Comparison of ENCODE assay signal across 29 cellular contexts in genomic region chrY:19053806-19054205, GRCh38.
"Had no signal": no experiment of that assay in that cellular context is flagged by ENCODE, and none has a peak within 500 bp of the region (broad histone marks: within the 10 kb centered on the region; RNA-seq: fewer than 3 reads in every experiment).

No MANE protein-coding gene starts in this region.

- H3K27me3 Mint-ChIP-seq: progenitor cell of endocrine pancreas; stimulated activated naive B cell treated with anti-CD40 and anti-IgM and Interleukin-4, amounts not matched to agents 10 μg/mL and 1 μg/mL and 100 μg/mL, for 72 hours; stimulated activated naive CD8-positive, alpha-beta T cell treated with anti-CD3 and anti-CD28 coated beads, Interleukin-15, Interleukin-2, amounts not matched to agents 100 ng/mL and 50 ng/mL, for 24 hours; type B pancreatic cell had no signal

- H3K9me3 ChIP-seq: ovary, psoas muscle, right lobe of liver, sigmoid colon, suprapubic skin, testis, tibial artery, transverse colon, upper lobe of right lung, uterus had no signal

- H3K4me1 ChIP-seq: neural progenitor cell, parathyroid adenoma, psoas muscle, right lobe of liver, suprapubic skin, testis, transverse colon, upper lobe of right lung, uterus had no signal

- H3K27me3 ChIP-seq: neural progenitor cell, ovary, right lobe of liver, sigmoid colon, suprapubic skin, testis, tibial artery, transverse colon, upper lobe of right lung, uterus had no signal

- H3K9me3 Mint-ChIP-seq: natural killer cell; nephron; neural progenitor cell; stimulated activated naive B cell treated with anti-CD40 and anti-IgM and Interleukin-4, amounts not matched to agents 10 μg/mL and 1 μg/mL and 100 μg/mL, for 72 hours; stimulated activated naive CD8-positive, alpha-beta T cell treated with anti-CD3 and anti-CD28 coated beads, Interleukin-15, Interleukin-2, amounts not matched to agents 100 ng/mL and 50 ng/mL, for 24 hours; type B pancreatic cell had no signal

- H3K27ac ChIP-seq: neural progenitor cell, ovary, parathyroid adenoma, psoas muscle, right lobe of liver, sigmoid colon, suprapubic skin, testis, tibial artery, transverse colon, upper lobe of right lung, uterus had no signal

- H3K27ac Mint-ChIP-seq: natural killer cell; nephron; neural progenitor cell; progenitor cell of endocrine pancreas; stimulated activated effector memory CD8-positive, alpha-beta T cell treated with anti-CD3 and anti-CD28 coated beads, Interleukin-12 subunit alpha, Interleukin-12 subunit beta, amount 100 ng/mL, for 72 hours; stimulated activated naive B cell treated with anti-CD40 and anti-IgM and Interleukin-4, amounts not matched to agents 10 μg/mL and 1 μg/mL and 100 μg/mL, for 72 hours; stimulated activated naive CD8-positive, alpha-beta T cell treated with anti-CD3 and anti-CD28 coated beads, Interleukin-15, Interleukin-2, amounts not matched to agents 100 ng/mL and 50 ng/mL, for 24 hours; type B pancreatic cell had no signal

- H3K4me3 ChIP-seq: neural progenitor cell, ovary, psoas muscle, right lobe of liver, sigmoid colon, suprapubic skin, testis, tibial artery, transverse colon, upper lobe of right lung, uterus had no signal

- H3K36me3 ChIP-seq: neural progenitor cell, ovary, right lobe of liver, sigmoid colon, suprapubic skin, tibial artery, transverse colon, upper lobe of right lung, uterus had no signal

- H3K4me3 Mint-ChIP-seq: natural killer cell; nephron; neural progenitor cell; stimulated activated effector memory CD8-positive, alpha-beta T cell treated with anti-CD3 and anti-CD28 coated beads, Interleukin-12 subunit alpha, Interleukin-12 subunit beta, amount 100 ng/mL, for 72 hours; stimulated activated naive B cell treated with anti-CD40 and anti-IgM and Interleukin-4, amounts not matched to agents 10 μg/mL and 1 μg/mL and 100 μg/mL, for 72 hours; stimulated activated naive CD8-positive, alpha-beta T cell treated with anti-CD3 and anti-CD28 coated beads, Interleukin-15, Interleukin-2, amounts not matched to agents 100 ng/mL and 50 ng/mL, for 24 hours; type B pancreatic cell had no signal

- ATAC-seq: natural killer cell; psoas muscle; right cardiac atrium; right lobe of liver; stimulated activated effector memory CD8-positive, alpha-beta T cell treated with anti-CD3 and anti-CD28 coated beads, Interleukin-12 subunit alpha, Interleukin-12 subunit beta, amount 100 ng/mL, for 72 hours; stimulated activated naive B cell treated with anti-CD40 and anti-IgM and Interleukin-4, amounts not matched to agents 10 μg/mL and 1 μg/mL and 100 μg/mL, for 72 hours; upper lobe of right lung had no signal

- H3K4me1 Mint-ChIP-seq: nephron; neural progenitor cell; stimulated activated effector memory CD8-positive, alpha-beta T cell treated with anti-CD3 and anti-CD28 coated beads, Interleukin-12 subunit alpha, Interleukin-12 subunit beta, amount 100 ng/mL, for 72 hours had no signal

- H3K36me3 Mint-ChIP-seq: natural killer cell; neural progenitor cell; stimulated activated effector memory CD8-positive, alpha-beta T cell treated with anti-CD3 and anti-CD28 coated beads, Interleukin-12 subunit alpha, Interleukin-12 subunit beta, amount 100 ng/mL, for 72 hours; stimulated activated naive B cell treated with anti-CD40 and anti-IgM and Interleukin-4, amounts not matched to agents 10 μg/mL and 1 μg/mL and 100 μg/mL, for 72 hours; type B pancreatic cell had no signal

- DNase-seq: natural killer cell; occipital lobe; ovary; posterior cingulate gyrus; psoas muscle; right cardiac atrium; right lobe of liver; sigmoid colon; small intestine; stimulated activated CD4-positive, alpha-beta T cell treated with anti-CD3 and anti-CD28 coated beads, Interleukin-15, amount 100 ng/mL, for 24 hours; stimulated activated CD4-positive, alpha-beta T cell treated with anti-CD3 and anti-CD28 coated beads, Interleukin-2, amount 100 ng/mL, for 24 hours; stimulated activated CD4-positive, alpha-beta T cell treated with anti-CD3 and anti-CD28 coated beads, Interleukin-2, amount 100 ng/mL, for 48 hours; stimulated activated CD4-positive, alpha-beta T cell treated with anti-CD3 and anti-CD28 coated beads, Interleukin-4, amount 100 ng/mL, for 24 hours; stimulated activated naive B cell treated with anti-CD40 and anti-IgM and Interleukin-4, amounts not matched to agents 10 μg/mL and 1 μg/mL and 100 μg/mL, for 72 hours; stimulated activated naive CD4-positive, alpha-beta T cell treated with Interleukin-2 at 50 U/mL for 16 hours; substantia nigra; testis; tibial artery; transverse colon; upper lobe of right lung; uterus had no signal
